ENCODE assay signal across 2 cellular contexts in genomic region chr11:111531687-111532364, GRCh38.
TF ChIP-seq lines count a peak whose summit lies in the region.

No MANE protein-coding gene starts in this region.

TF ChIP-seq in H1, 55 proteins besides CTCF, POLR2A, EP300 and RAD21:
- TF ChIP-seq HDAC2 (IDR thresholded peaks at IDR 0.05; ENCODE audit: borderline replicate concordance in 1 of 2, low read depth in 2 of 2, low read length in 2 of 2) (no peak), RBBP5 (IDR thresholded peaks at IDR 0.05; ENCODE audit: borderline replicate concordance, low read depth, low read length) (no peak), EZH2 (IDR thresholded peaks at IDR 0.05; ENCODE audit: low read depth, low read length, severe bottlenecking) (no peak), RNF2 (IDR thresholded peaks at IDR 0.05; ENCODE audit: borderline replicate concordance, low read depth, low read length, missing control alignments, poor library complexity, severe bottlenecking) (no peak)

TF ChIP-seq in HepG2, 621 proteins besides CTCF, POLR2A, EP300 and RAD21:
- TF ChIP-seq ZNF143 (CRISPR knock-in tag; IDR thresholded peaks at IDR 0.05): no peak
- TF ChIP-seq HHEX (CRISPR knock-in tag; IDR thresholded peaks at IDR 0.05): no peak
- TF ChIP-seq ZMYM3 (CRISPR knock-in tag; IDR thresholded peaks at IDR 0.05): no peak
- no peak for TF ChIP-seq ZNF800 (CRISPR knock-in tag; IDR thresholded peaks at IDR 0.05)
- TF ChIP-seq, protein P1, sequence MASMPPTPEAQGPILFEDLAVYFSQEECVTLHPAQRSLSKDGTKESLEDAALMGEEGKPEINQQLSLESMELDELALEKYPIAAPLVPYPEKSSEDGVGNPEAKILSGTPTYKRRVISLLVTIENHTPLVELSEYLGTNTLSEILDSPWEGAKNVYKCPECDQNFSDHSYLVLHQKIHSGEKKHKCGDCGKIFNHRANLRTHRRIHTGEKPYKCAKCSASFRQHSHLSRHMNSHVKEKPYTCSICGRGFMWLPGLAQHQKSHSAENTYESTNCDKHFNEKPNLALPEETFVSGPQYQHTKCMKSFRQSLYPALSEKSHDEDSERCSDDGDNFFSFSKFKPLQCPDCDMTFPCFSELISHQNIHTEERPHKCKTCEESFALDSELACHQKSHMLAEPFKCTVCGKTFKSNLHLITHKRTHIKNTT (CRISPR knock-in tag; IDR thresholded peaks at IDR 0.05): no peak
- no peak for TF ChIP-seq ZNF687 (CRISPR knock-in tag; IDR thresholded peaks at IDR 0.05)
